Comparison of ENCODE assay signal across 25 cellular contexts in genomic region chr1:236407059-236407458, GRCh38. TPM values are rescaled to one million over a fixed set of nuclear protein-coding genes. Genes with fewer than 3 reads are reported as not detected.
"Had no signal": no experiment of that assay in that cellular context is flagged by ENCODE, and none has a peak within 500 bp of the region (broad histone marks: within the 10 kb centered on the region; RNA-seq: fewer than 3 reads in every experiment).

No MANE protein-coding gene starts in this region.

- H3K27ac Mint-ChIP-seq: activated naive CD8-positive, alpha-beta T cell treated with anti-CD3 and anti-CD28 coated beads, Interleukin-2, amount 10 ng/mL, durations not matched to agents 7 days and 5 days; activated T-helper 17 cell treated with anti-CD3 and anti-CD28 coated beads, Interleukin-2, amount 50 U/mL, for 72 hours; WTC11 had no signal

- ATAC-seq: activated T-helper 17 cell treated with anti-CD3 and anti-CD28 coated beads, Interleukin-2, amount 50 U/mL, for 72 hours; WTC11 had no signal

- H3K36me3 Mint-ChIP-seq: activated naive CD8-positive, alpha-beta T cell treated with anti-CD3 and anti-CD28 coated beads, Interleukin-2, amount 10 ng/mL, durations not matched to agents 7 days and 5 days; WTC11 had no signal

- H3K4me3 Mint-ChIP-seq: activated naive CD8-positive, alpha-beta T cell treated with anti-CD3 and anti-CD28 coated beads, Interleukin-2, amount 10 ng/mL, durations not matched to agents 7 days and 5 days; activated T-helper 17 cell treated with anti-CD3 and anti-CD28 coated beads, Interleukin-2, amount 50 U/mL, for 72 hours; WTC11 had no signal

- H3K9me3 Mint-ChIP-seq: activated naive CD8-positive, alpha-beta T cell treated with anti-CD3 and anti-CD28 coated beads, Interleukin-2, amount 10 ng/mL, durations not matched to agents 7 days and 5 days; activated T-helper 17 cell treated with anti-CD3 and anti-CD28 coated beads, Interleukin-2, amount 50 U/mL, for 72 hours; WTC11 had no signal

- H3K4me1 Mint-ChIP-seq: activated naive CD8-positive, alpha-beta T cell treated with anti-CD3 and anti-CD28 coated beads, Interleukin-2, amount 10 ng/mL, durations not matched to agents 7 days and 5 days; activated T-helper 17 cell treated with anti-CD3 and anti-CD28 coated beads, Interleukin-2, amount 50 U/mL, for 72 hours; WTC11 had no signal

- DNase-seq: activated CD4-positive, alpha-beta T cell treated with anti-CD3 and anti-CD28 coated beads for 48 hours; activated CD4-positive, alpha-beta T cell treated with anti-CD3 and anti-CD28 coated beads, Interleukin-2, amount 50 U/mL, for 48 hours; activated CD4-positive, CD25-positive, alpha-beta regulatory T cell treated with anti-CD3 and anti-CD28 coated beads, Interleukin-2, amount 50 U/mL, for 72 hours; activated naive CD4-positive, alpha-beta T cell treated with anti-CD3 and anti-CD28 coated beads, Interleukin-2, amount 50 U/mL, for 16 hours; activated naive CD8-positive, alpha-beta T cell treated with anti-CD3 and anti-CD28 coated beads, Interleukin-2, amount 10 ng/mL, durations not matched to agents 7 days and 5 days; activated T-cell treated with anti-CD3 and anti-CD28 coated beads for 4 hours; anterior cingulate cortex; cerebellar nuclear complex; Karpas-422; MM.1S; NCI-H1105; NCI-H1436; NCI-H1694 treated with DMSO at 0.1 percent for 48 hours; NCI-H2029 treated with DMSO at 0.1 percent for 48 hours; NCI-H510A treated with DMSO at 0.1 percent for 48 hours; NCI-H69; NK-92 treated with Interleukin-12 subunit alpha and Interleukin-12 subunit beta, amount 100 ng/mL, for 24 hours; OCI-M1; Peyer's patch; Right ventricle myocardium superior; SJCRH30; SK-N-SH; SW 1271 had no signal

- H3K27me3 Mint-ChIP-seq: activated T-helper 17 cell treated with anti-CD3 and anti-CD28 coated beads, Interleukin-2, amount 50 U/mL, for 72 hours had no signal

RNA-seq across cellular contexts. Expression of gene EDARADD, which starts 13.0 kb away (rescaled TPM):
- total RNA-seq: Peyer's patch had no signal
